ENCODE assay signal across 20 cellular contexts in the genomic region with DNA sequence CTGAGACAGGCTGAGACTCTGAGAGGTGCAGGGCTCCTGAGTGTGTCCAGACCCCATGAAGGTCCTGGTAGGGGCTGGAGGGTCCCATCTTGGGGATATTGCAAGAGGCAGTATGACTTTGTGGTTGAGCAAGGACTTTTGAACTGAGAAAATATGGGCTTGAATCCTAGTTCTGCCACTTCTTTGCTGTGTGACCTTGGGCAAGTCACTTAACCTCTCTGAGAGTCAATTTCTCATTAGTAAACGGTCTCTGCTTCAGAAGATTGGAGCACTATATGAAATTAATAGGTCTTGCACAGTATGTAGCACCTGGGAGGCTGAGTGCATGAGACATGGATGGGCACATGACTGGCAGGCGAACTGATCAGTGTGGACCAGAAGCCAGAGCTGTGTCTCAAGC. TPM values are rescaled to one million over a fixed set of nuclear protein-coding genes. Genes with fewer than 3 reads are reported as not detected.
DNase-seq lines count a peak whose midpoint lies in the region; ATAC-seq, FAIRE-seq and TF ChIP-seq lines count a peak whose summit lies in the region.
"Had no signal": no experiment of that assay in that cellular context is flagged by ENCODE, and none has a peak within 500 bp of the region (broad histone marks: within the 10 kb centered on the region; RNA-seq: fewer than 3 reads in every experiment).

No MANE protein-coding gene starts in this region.

- H3K9ac ChIP-seq in HepG2 (ENCODE audit: insufficient read depth, low read depth, low read length) = no peak overlapping the region
- H3K9ac ChIP-seq: GM23248, KMS-11 had no signal

- H3K27ac ChIP-seq in HepG2 (ENCODE audit: extremely low read length, insufficient read depth, low read length) (no peak overlapping the region), right lobe of liver (no peak overlapping the region), osteoblast (ENCODE audit: low read depth, low read length) (no peak overlapping the region), left ventricle myocardium inferior (replicated peaks) (no peak overlapping the region), ovary (no peak overlapping the region)
- H3K27ac ChIP-seq: GM23248, HL-60, KMS-11, SJSA1 had no signal

- H4K20me1 ChIP-seq in HepG2 (ENCODE audit: insufficient read depth, low read length) (no peaks in the 10 kb centered on the region), osteoblast (ENCODE audit: insufficient read depth, low read length) (peaks cover 19% of the 10 kb centered on the region)

- H3K4me3 ChIP-seq in HepG2 (replicated peaks in 1 of 3; ENCODE audit: insufficient read depth in 1 of 3, low read depth in 2 of 3, low read length in 3 of 3) = no peak overlapping the region
- no peak overlapping the region for H3K4me3 ChIP-seq in right lobe of liver
- H3K4me3 ChIP-seq in osteoblast (ENCODE audit: insufficient read depth, low read length) = no peak overlapping the region
- no peak overlapping the region for H3K4me3 ChIP-seq in left ventricle myocardium inferior
- H3K4me3 ChIP-seq in ovary = no peak overlapping the region
- H3K4me3 ChIP-seq: GM23248, SJSA1 had no signal

- intact Hi-C loops in HepG2 (cut with micrococcal nuclease; ENCODE audit: unreplicated experiment) (no loop called here), right lobe of liver (cut with DNase I) (no loop called here), left ventricle myocardium inferior (cut with micrococcal nuclease) (no loop called here), ovary (cut with DNase I) (no loop called here)

- ATAC-seq in HepG2 (no peak), right lobe of liver (no peak)

- BruUV-seq in HepG2 (replicated peaks; lab: Mats Ljungman, UMichigan) = no TSS peak

- H3K27me3 ChIP-seq in HepG2 (ENCODE audit: control insufficient read depth in 1 of 2, insufficient read depth in 2 of 2, low read length in 2 of 2) = no peaks in the 10 kb centered on the region
- no peaks in the 10 kb centered on the region for H3K27me3 ChIP-seq in right lobe of liver
- H3K27me3 ChIP-seq in osteoblast (ENCODE audit: insufficient read depth, low read length) = no peaks in the 10 kb centered on the region
- H3K27me3 ChIP-seq in left ventricle myocardium inferior (ENCODE audit: low read depth) = no peaks in the 10 kb centered on the region
- no peaks in the 10 kb centered on the region for H3K27me3 ChIP-seq in ovary
- H3K27me3 ChIP-seq: SJSA1 had no signal

- POLR2A ChIA-PET in HepG2 (lab: Yijun Ruan, JAX) = no interaction called here

- DNase-seq in HepG2 (ENCODE audit: low spot score) (no peak), right lobe of liver (no peak), globus pallidus (ENCODE audit: low spot score) (peak; percentile 11), osteoblast (ENCODE audit: insufficient read length, low spot score, missing footprints) (peak; percentile 58), left ventricle myocardium inferior (no peak), ovary (no peak), SKM-1 (lab: John Stamatoyannopoulos, UW; ENCODE audit: unreplicated experiment) (no peak)
- DNase-seq in stimulated activated naive CD4-positive, alpha-beta T cell (lab: John Stamatoyannopoulos, UW) = no peak
- DNase-seq: 8988T; Caco-2; GM23248; NCI-H1105; NCI-H1694 treated with DMSO at 0.1 percent for 48 hours; NCI-H345; NK-92 treated with Interleukin-12 subunit alpha and Interleukin-12 subunit beta, amount 100 ng/mL, for 24 hours had no signal

- H3K79me2 ChIP-seq in HepG2 (ENCODE audit: insufficient read depth, low read length) (no peaks in the 10 kb centered on the region), osteoblast (ENCODE audit: insufficient read depth, low read length) (no peaks in the 10 kb centered on the region)

- H2AFZ ChIP-seq in HepG2 (ENCODE audit: low read length) (no peak overlapping the region), osteoblast (ENCODE audit: low read length) (no peak overlapping the region)
- H2AFZ ChIP-seq: GM23248 had no signal

- FAIRE-seq in HepG2 (lab: Jason Lieb, UNC) = no peak

- in situ Hi-C loops in HepG2 (cut with HindIII; ENCODE audit: extremely low pct_ligation_motif_present, low pct_unique_long_range_greater_than_20kb) = no loop called here

- TF ChIP-seq EP300 in HepG2 (IDR thresholded peaks at IDR 0.05; ENCODE audit: low read depth in 2 of 2, low read length in 2 of 2) (no peak), HepG2 (CRISPR knock-in tag; IDR thresholded peaks at IDR 0.05; ENCODE audit: borderline replicate concordance) (no peak), ovary (IDR thresholded peaks at IDR 0.05) (no peak)

- H3K9me3 ChIP-seq in HepG2 (ENCODE audit: low read length) = no peaks in the 10 kb centered on the region
- H3K9me3 ChIP-seq in right lobe of liver = no peaks in the 10 kb centered on the region
- no peaks in the 10 kb centered on the region for H3K9me3 ChIP-seq in osteoblast (ENCODE audit: low read depth, low read length)
- no peaks in the 10 kb centered on the region for H3K9me3 ChIP-seq in left ventricle myocardium inferior (replicated peaks)
- H3K9me3 ChIP-seq in ovary = no peaks in the 10 kb centered on the region
- H3K9me3 ChIP-seq: Caco-2, SJSA1 had no signal

- CTCF ChIA-PET in HepG2 (lab: Yijun Ruan, JAX; ENCODE audit: low intra/inter-chr PET ratio, low total read pairs) = interaction anchor here (1.5 kb wide), 1 partner anchor 9 kb away, joined by 3 read pairs; no protein-coding TSS in a partner anchor

- H3K4me1 ChIP-seq in HepG2 (ENCODE audit: insufficient read depth, low read length) (peaks cover 11% of the 10 kb centered on the region; the same call in 1 of the 2 replicates), right lobe of liver (no peaks in the 10 kb centered on the region), osteoblast (ENCODE audit: insufficient read depth, low read length) (peaks cover 16% of the 10 kb centered on the region), left ventricle myocardium inferior (peaks cover 51% of the 10 kb centered on the region), ovary (ENCODE audit: insufficient read depth) (no peaks in the 10 kb centered on the region)

- no peak for TF ChIP-seq POLR2A in HepG2 (IDR thresholded peaks at IDR 0.05; ENCODE audit: insufficient read depth in 1 of 2, low read depth in 2 of 2, low read length in 2 of 2)
- no peak for TF ChIP-seq POLR2A in right lobe of liver (IDR thresholded peaks at IDR 0.05)
- TF ChIP-seq POLR2A in ovary (IDR thresholded peaks at IDR 0.05) = no peak

- TF ChIP-seq CTCF in HepG2 (CRISPR knock-in tag; IDR thresholded peaks at IDR 0.05) = no peak
- no peak for TF ChIP-seq CTCF in right lobe of liver (IDR thresholded peaks at IDR 0.05)
- TF ChIP-seq CTCF in osteoblast (IDR thresholded peaks at IDR 0.05; ENCODE audit: extremely low read depth, low read depth, low read length) = no peak
- no peak for TF ChIP-seq CTCF in left ventricle myocardium inferior (IDR thresholded peaks at IDR 0.05; ENCODE audit: borderline replicate concordance)
- TF ChIP-seq CTCF in ovary (IDR thresholded peaks at IDR 0.05) = no peak

- H3K4me2 ChIP-seq in HepG2 (ENCODE audit: low read depth, low read length) = no peak overlapping the region
- no peak overlapping the region for H3K4me2 ChIP-seq in osteoblast (ENCODE audit: insufficient read depth, low read length)
- H3K4me2 ChIP-seq: KMS-11 had no signal

- H3K36me3 ChIP-seq in HepG2 (replicated peaks in 1 of 2; ENCODE audit: control insufficient read depth in 1 of 2, insufficient read depth in 2 of 2, low read length in 2 of 2) = peaks cover 5 to 9% of the 10 kb centered on the region in 2 experiments; a peak in 1 of 5 replicates
- H3K36me3 ChIP-seq in right lobe of liver = no peaks in the 10 kb centered on the region
- H3K36me3 ChIP-seq in osteoblast (ENCODE audit: insufficient read depth, low read length) = no peaks in the 10 kb centered on the region
- peaks cover 25% of the 10 kb centered on the region for H3K36me3 ChIP-seq in left ventricle myocardium inferior
- no peaks in the 10 kb centered on the region for H3K36me3 ChIP-seq in ovary
- H3K36me3 ChIP-seq: SJSA1 had no signal

- no peak for TF ChIP-seq RAD21 in HepG2 (CRISPR knock-in tag; IDR thresholded peaks at IDR 0.05)

- WGBS in HepG2 (ENCODE audit: low lambda C conversion rate) = 90% methylated on average over 2 of the region's 2 CpGs
- 93% methylated on average over 2 of the region's 2 CpGs for WGBS in right lobe of liver (ENCODE audit: insufficient coverage, low coverage, low lambda C conversion rate, missing lambda C conversion rate)
- 88 to 92% (median 92%) methylated on average over 2 of the region's 2 CpGs for WGBS in ovary, 3 donors

RNA-seq across cellular contexts. Expression of a gene that starts 42.7 kb away (rescaled TPM):
- 12.8 and 13.3 TPM in 2 replicates for total RNA-seq in HepG2 (2016; rRNA removed; fragmentation: Illumina TruSeq; extraction: Trizol)
- 7.3 and 10.0 TPM in 2 replicates for total RNA-seq in HepG2 (2016; cell fraction: cytosol; rRNA removed; fragmentation: Illumina TruSeq; extraction: Trizol; ENCODE audit: low read depth)
- total RNA-seq in HepG2 (2016; cell fraction: insoluble cytoplasmic fraction; rRNA removed; fragmentation: Illumina TruSeq; extraction: Trizol) = 10.9 and 15.1 TPM in 2 replicates
- 15.3 and 15.8 TPM in 2 replicates for total RNA-seq in HepG2 (2016; cell fraction: membrane; rRNA removed; fragmentation: Illumina TruSeq; extraction: Trizol)
- 9.0 and 11.5 TPM in 2 replicates for total RNA-seq in HepG2 (2016; cell fraction: nucleus; rRNA removed; fragmentation: Illumina TruSeq; extraction: Trizol)
- polyA plus RNA-seq in HepG2 (2011; rRNA removed) = 18.7 and 21.6 TPM in 2 replicates
- 7.6 and 16.3 TPM in 2 replicates for polyA plus RNA-seq in HepG2 (2011; cell fraction: cytosol; rRNA removed)
- polyA plus RNA-seq in HepG2 (2011; cell fraction: nucleus; rRNA removed) = 14.8 and 19.8 TPM in 2 replicates
- polyA plus RNA-seq in HepG2 (2012) = 4.8 and 7.7 TPM in 2 replicates
- 8.4 and 9.0 TPM in 2 replicates for polyA plus RNA-seq in HepG2 (2016; cell fraction: cytosol; fragmentation: Illumina TruSeq; extraction: Trizol; ENCODE audit: low read depth)
- polyA plus RNA-seq in HepG2 (2016; cell fraction: insoluble cytoplasmic fraction; fragmentation: Illumina TruSeq; extraction: Trizol; ENCODE audit: low read depth) = 13.2 and 14.2 TPM in 2 replicates
- polyA plus RNA-seq in HepG2 (2016; cell fraction: membrane; fragmentation: Illumina TruSeq; extraction: Trizol; ENCODE audit: low read depth) = 12.3 and 14.8 TPM in 2 replicates
- 26.4 and 27.9 TPM in 2 replicates for polyA plus RNA-seq in HepG2 (2016; cell fraction: nucleus; fragmentation: Illumina TruSeq; extraction: Trizol; ENCODE audit: insufficient read depth, low read depth)
- 22.8 and 39.7 TPM in 2 replicates for polyA minus RNA-seq in HepG2 (2011; rRNA and poly(A)+ RNA removed; ENCODE audit: low replicate concordance)
- 9.2 and 12.8 TPM in 2 replicates for polyA minus RNA-seq in HepG2 (2011; cell fraction: cytosol; rRNA and poly(A)+ RNA removed)
- 9.1 and 10.8 TPM in 2 replicates for polyA minus RNA-seq in HepG2 (2011; cell fraction: nucleus; rRNA and poly(A)+ RNA removed)
- total RNA-seq in right lobe of liver = 1 to 10 TPM; 4.5 to 9.2 (median 6.6) TPM
- 5.1 and 5.6 TPM in 2 replicates for total RNA-seq in osteoblast
- 39.9 TPM for total RNA-seq in left ventricle myocardium inferior
- total RNA-seq in ovary = 10 to 100 TPM in 4 of 7 donors, 1 to 10 TPM in 3; 7.3 to 14.9 (median 10.3) TPM
- polyA plus RNA-seq in ovary = 1 to 10 TPM; 2.8 to 6.9 TPM

RNA-seq across cellular contexts. Expression of a gene that starts 54.5 kb away (rescaled TPM):
- total RNA-seq in HepG2 (2016; rRNA removed; fragmentation: Illumina TruSeq; extraction: Trizol) = 225 and 502 TPM in 2 replicates
- 33.5 and 35.5 TPM in 2 replicates for total RNA-seq in HepG2 (2016; cell fraction: cytosol; rRNA removed; fragmentation: Illumina TruSeq; extraction: Trizol; ENCODE audit: low read depth)
- 215 and 502 TPM in 2 replicates for total RNA-seq in HepG2 (2016; cell fraction: insoluble cytoplasmic fraction; rRNA removed; fragmentation: Illumina TruSeq; extraction: Trizol)
- total RNA-seq in HepG2 (2016; cell fraction: membrane; rRNA removed; fragmentation: Illumina TruSeq; extraction: Trizol) = 52.5 and 53.3 TPM in 2 replicates
- total RNA-seq in HepG2 (2016; cell fraction: nucleus; rRNA removed; fragmentation: Illumina TruSeq; extraction: Trizol) = 408 and 459 TPM in 2 replicates
- 397 and 426 TPM in 2 replicates for polyA plus RNA-seq in HepG2 (2011; rRNA removed)
- 243 and 350 TPM in 2 replicates for polyA plus RNA-seq in HepG2 (2011; cell fraction: cytosol; rRNA removed)
- polyA plus RNA-seq in HepG2 (2011; cell fraction: nucleus; rRNA removed) = 216 and 252 TPM in 2 replicates
- 62.0 and 149 TPM in 2 replicates for polyA plus RNA-seq in HepG2 (2012)
- polyA plus RNA-seq in HepG2 (2016; cell fraction: cytosol; fragmentation: Illumina TruSeq; extraction: Trizol; ENCODE audit: low read depth) = 47.7 and 50.1 TPM in 2 replicates
- 245 and 256 TPM in 2 replicates for polyA plus RNA-seq in HepG2 (2016; cell fraction: insoluble cytoplasmic fraction; fragmentation: Illumina TruSeq; extraction: Trizol; ENCODE audit: low read depth)
- 48.1 and 51.7 TPM in 2 replicates for polyA plus RNA-seq in HepG2 (2016; cell fraction: membrane; fragmentation: Illumina TruSeq; extraction: Trizol; ENCODE audit: low read depth)
- polyA plus RNA-seq in HepG2 (2016; cell fraction: nucleus; fragmentation: Illumina TruSeq; extraction: Trizol; ENCODE audit: insufficient read depth, low read depth) = 704 and 739 TPM in 2 replicates
- polyA minus RNA-seq in HepG2 (2011; rRNA and poly(A)+ RNA removed; ENCODE audit: low replicate concordance) = 0.21 and 469 TPM in 2 replicates
- polyA minus RNA-seq in HepG2 (2011; cell fraction: cytosol; rRNA and poly(A)+ RNA removed) = 339 and 439 TPM in 2 replicates
- 61.8 and 63.7 TPM in 2 replicates for polyA minus RNA-seq in HepG2 (2011; cell fraction: nucleus; rRNA and poly(A)+ RNA removed)
- under 1 TPM in 1 of 6 experiments, not detected in 5; 0.31 TPM for total RNA-seq in right lobe of liver
- total RNA-seq in osteoblast = not detected in 2 replicates
- not detected for total RNA-seq in left ventricle myocardium inferior
- total RNA-seq in ovary = under 1 TPM in 2 of 7 donors, not detected in 5; 0.53 to 0.94 TPM
- under 1 TPM in 1 of 2 donors, not detected in 1; 0.81 TPM for polyA plus RNA-seq in ovary
- total RNA-seq: GM23248, MCF 10A, SJSA1 had no signal
- polyA plus RNA-seq: CD14-positive monocyte, GM23248 had no signal

RNA-seq across cellular contexts. Expression of a gene that starts 54.5 kb away (rescaled TPM):
- total RNA-seq in HepG2 (2016; rRNA removed; fragmentation: Illumina TruSeq; extraction: Trizol) (not detected in 2 replicates), right lobe of liver (1 to 10 TPM in 2 of 6 experiments, under 1 TPM in 1, not detected in 3; 0.29 to 2.4 (median 1.1) TPM), osteoblast (0.72 and 5.3 TPM in 2 replicates), left ventricle myocardium inferior (0.77 TPM), ovary (10 to 100 TPM in 5 of 7 donors, 1 to 10 TPM in 2; 7.4 to 24.4 (median 20.4) TPM)
- not detected in 2 replicates for total RNA-seq in HepG2 (2016; cell fraction: cytosol; rRNA removed; fragmentation: Illumina TruSeq; extraction: Trizol; ENCODE audit: low read depth)
- total RNA-seq in HepG2 (2016; cell fraction: insoluble cytoplasmic fraction; rRNA removed; fragmentation: Illumina TruSeq; extraction: Trizol) = not detected in 2 replicates
- not detected in 2 replicates for total RNA-seq in HepG2 (2016; cell fraction: membrane; rRNA removed; fragmentation: Illumina TruSeq; extraction: Trizol)
- total RNA-seq in HepG2 (2016; cell fraction: nucleus; rRNA removed; fragmentation: Illumina TruSeq; extraction: Trizol) = not detected in 2 replicates
- polyA plus RNA-seq in HepG2 (2011; rRNA removed) (0.28 and 0.30 TPM in 2 replicates), ovary (10 to 100 TPM in 1 of 2 donors, 1 to 10 TPM in 1; 3.8 to 24.0 TPM)
- polyA plus RNA-seq in HepG2 (2011; cell fraction: cytosol; rRNA removed) = 0.38 and 0.42 TPM in 2 replicates
- 0.23 and 0.29 TPM in 2 replicates for polyA plus RNA-seq in HepG2 (2011; cell fraction: nucleus; rRNA removed)
- polyA plus RNA-seq in HepG2 (2012) = 0.19 TPM in 1 of 2 replicates, not detected in the other
- polyA plus RNA-seq in HepG2 (2016; cell fraction: cytosol; fragmentation: Illumina TruSeq; extraction: Trizol; ENCODE audit: low read depth) = 0.57 TPM in 1 of 2 replicates, not detected in the other
- polyA plus RNA-seq in HepG2 (2016; cell fraction: insoluble cytoplasmic fraction; fragmentation: Illumina TruSeq; extraction: Trizol; ENCODE audit: low read depth) = not detected in 2 replicates
- polyA plus RNA-seq in HepG2 (2016; cell fraction: membrane; fragmentation: Illumina TruSeq; extraction: Trizol; ENCODE audit: low read depth) = not detected in 2 replicates
- polyA plus RNA-seq in HepG2 (2016; cell fraction: nucleus; fragmentation: Illumina TruSeq; extraction: Trizol; ENCODE audit: insufficient read depth, low read depth) = not detected in 2 replicates
- polyA minus RNA-seq in HepG2 (2011; rRNA and poly(A)+ RNA removed; ENCODE audit: low replicate concordance) = 0.18 TPM in 1 of 2 replicates, not detected in the other
- not detected in 2 replicates for polyA minus RNA-seq in HepG2 (2011; cell fraction: cytosol; rRNA and poly(A)+ RNA removed)
- not detected in 2 replicates for polyA minus RNA-seq in HepG2 (2011; cell fraction: nucleus; rRNA and poly(A)+ RNA removed)
- total RNA-seq: Caco-2, GM23248, SJSA1 had no signal
- polyA plus RNA-seq: CD14-positive monocyte, GM23248 had no signal

Comparison
In these comparisons a context has a peak if more than half of its experiments do, and no peak if none do; other contexts are left out.
1. RNA of a gene that starts 54.5 kb away (total RNA-seq): 33.5 to 502 TPM in HepG2; 0.31 TPM in right lobe of liver, 0.53 to 0.94 TPM in ovary, not detected in left ventricle myocardium inferior (single experiment) and not detected in osteoblast; every median in the first group is over 10 times any median in the second.
2. DNase-seq: peak in globus pallidus (single experiment) and osteoblast (single experiment); none in HepG2 (single experiment), right lobe of liver (0 of 3), stimulated activated naive CD4-positive, alpha-beta T cell (0 of 6), left ventricle myocardium inferior (single experiment), ovary (0 of 5) and SKM-1 (single experiment).